Comparison of ENCODE assay signal across 2 cellular contexts in genomic region chr14:96091149-96091693, GRCh38.
TF ChIP-seq lines count a peak whose summit lies in the region.

No MANE protein-coding gene starts in this region.

TF ChIP-seq in HepG2, 621 proteins besides CTCF, POLR2A, EP300 and RAD21 (continued from another document):
- TF ChIP-seq MLXIP (CRISPR knock-in tag; IDR thresholded peaks at IDR 0.05; ENCODE audit: borderline replicate concordance), result no peak
- no peak for TF ChIP-seq NAIF1 (CRISPR knock-in tag; IDR thresholded peaks at IDR 0.05; ENCODE audit: borderline replicate concordance)
- TF ChIP-seq TBP (CRISPR knock-in tag; IDR thresholded peaks at IDR 0.05), result no peak
- TF ChIP-seq ZNF816 (CRISPR knock-in tag; IDR thresholded peaks at IDR 0.05; ENCODE audit: borderline replicate concordance), result no peak
- TF ChIP-seq ZFP41 (CRISPR knock-in tag; IDR thresholded peaks at IDR 0.05; ENCODE audit: borderline replicate concordance), result no peak
- no peak for TF ChIP-seq ZNF605 (CRISPR knock-in tag; IDR thresholded peaks at IDR 0.05)
- no peak for TF ChIP-seq JDP2 (CRISPR knock-in tag; IDR thresholded peaks at IDR 0.05; ENCODE audit: borderline replicate concordance)
- TF ChIP-seq, protein P1, sequence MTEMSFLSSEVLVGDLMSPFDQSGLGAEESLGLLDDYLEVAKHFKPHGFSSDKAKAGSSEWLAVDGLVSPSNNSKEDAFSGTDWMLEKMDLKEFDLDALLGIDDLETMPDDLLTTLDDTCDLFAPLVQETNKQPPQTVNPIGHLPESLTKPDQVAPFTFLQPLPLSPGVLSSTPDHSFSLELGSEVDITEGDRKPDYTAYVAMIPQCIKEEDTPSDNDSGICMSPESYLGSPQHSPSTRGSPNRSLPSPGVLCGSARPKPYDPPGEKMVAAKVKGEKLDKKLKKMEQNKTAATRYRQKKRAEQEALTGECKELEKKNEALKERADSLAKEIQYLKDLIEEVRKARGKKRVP (CRISPR knock-in tag; IDR thresholded peaks at IDR 0.05), result no peak
- TF ChIP-seq, protein P2, sequence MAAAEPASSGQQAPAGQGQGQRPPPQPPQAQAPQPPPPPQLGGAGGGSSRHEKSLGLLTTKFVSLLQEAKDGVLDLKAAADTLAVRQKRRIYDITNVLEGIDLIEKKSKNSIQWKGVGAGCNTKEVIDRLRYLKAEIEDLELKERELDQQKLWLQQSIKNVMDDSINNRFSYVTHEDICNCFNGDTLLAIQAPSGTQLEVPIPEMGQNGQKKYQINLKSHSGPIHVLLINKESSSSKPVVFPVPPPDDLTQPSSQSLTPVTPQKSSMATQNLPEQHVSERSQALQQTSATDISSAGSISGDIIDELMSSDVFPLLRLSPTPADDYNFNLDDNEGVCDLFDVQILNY (CRISPR knock-in tag; conservative IDR thresholded peaks at IDR 0.05), result no peak
- TF ChIP-seq ZNF709 (CRISPR knock-in tag; IDR thresholded peaks at IDR 0.05), result no peak
- no peak for TF ChIP-seq ZNF333 (CRISPR knock-in tag; IDR thresholded peaks at IDR 0.05; ENCODE audit: borderline replicate concordance)
- no peak for TF ChIP-seq ZNF496 (CRISPR knock-in tag; IDR thresholded peaks at IDR 0.05; ENCODE audit: insufficient replicate concordance)
- no peak for TF ChIP-seq ZFP82 (CRISPR knock-in tag; IDR thresholded peaks at IDR 0.05; ENCODE audit: borderline replicate concordance)
- no peak for TF ChIP-seq BORCS8-MEF2B (CRISPR knock-in tag; IDR thresholded peaks at IDR 0.05)
- no peak for TF ChIP-seq KLF11 (CRISPR knock-in tag; IDR thresholded peaks at IDR 0.05)

TF ChIP-seq in WTC11, 78 proteins besides CTCF, POLR2A, EP300 and RAD21 (continued from another document):
- TF ChIP-seq ZNF512 (CRISPR knock-in tag; IDR thresholded peaks at IDR 0.05; ENCODE audit: borderline replicate concordance) (no peak), ZSCAN18 (CRISPR knock-in tag; IDR thresholded peaks at IDR 0.05) (no peak), IRF1 (CRISPR knock-in tag; IDR thresholded peaks at IDR 0.05) (no peak), NR2C2 (CRISPR knock-in tag; IDR thresholded peaks at IDR 0.05) (no peak), SMAD4 (CRISPR knock-in tag; IDR thresholded peaks at IDR 0.05) (no peak), NFATC4 (CRISPR knock-in tag; IDR thresholded peaks at IDR 0.05) (no peak), SMAD3 (CRISPR knock-in tag; IDR thresholded peaks at IDR 0.05; ENCODE audit: borderline replicate concordance) (no peak), FOXP4 (CRISPR knock-in tag; IDR thresholded peaks at IDR 0.05) (no peak), ZNF263 (CRISPR knock-in tag; IDR thresholded peaks at IDR 0.05; ENCODE audit: low read depth) (no peak), ZBTB21 (CRISPR knock-in tag; IDR thresholded peaks at IDR 0.05; ENCODE audit: borderline replicate concordance) (no peak), TCF7 (CRISPR knock-in tag; IDR thresholded peaks at IDR 0.05; ENCODE audit: low read depth) (no peak), CREM (CRISPR knock-in tag; IDR thresholded peaks at IDR 0.05) (no peak)
- TF ChIP-seq, protein P3, sequence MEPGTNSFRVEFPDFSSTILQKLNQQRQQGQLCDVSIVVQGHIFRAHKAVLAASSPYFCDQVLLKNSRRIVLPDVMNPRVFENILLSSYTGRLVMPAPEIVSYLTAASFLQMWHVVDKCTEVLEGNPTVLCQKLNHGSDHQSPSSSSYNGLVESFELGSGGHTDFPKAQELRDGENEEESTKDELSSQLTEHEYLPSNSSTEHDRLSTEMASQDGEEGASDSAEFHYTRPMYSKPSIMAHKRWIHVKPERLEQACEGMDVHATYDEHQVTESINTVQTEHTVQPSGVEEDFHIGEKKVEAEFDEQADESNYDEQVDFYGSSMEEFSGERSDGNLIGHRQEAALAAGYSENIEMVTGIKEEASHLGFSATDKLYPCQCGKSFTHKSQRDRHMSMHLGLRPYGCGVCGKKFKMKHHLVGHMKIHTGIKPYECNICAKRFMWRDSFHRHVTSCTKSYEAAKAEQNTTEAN (CRISPR knock-in tag; IDR thresholded peaks at IDR 0.05), result no peak
- TF ChIP-seq, protein P4, sequence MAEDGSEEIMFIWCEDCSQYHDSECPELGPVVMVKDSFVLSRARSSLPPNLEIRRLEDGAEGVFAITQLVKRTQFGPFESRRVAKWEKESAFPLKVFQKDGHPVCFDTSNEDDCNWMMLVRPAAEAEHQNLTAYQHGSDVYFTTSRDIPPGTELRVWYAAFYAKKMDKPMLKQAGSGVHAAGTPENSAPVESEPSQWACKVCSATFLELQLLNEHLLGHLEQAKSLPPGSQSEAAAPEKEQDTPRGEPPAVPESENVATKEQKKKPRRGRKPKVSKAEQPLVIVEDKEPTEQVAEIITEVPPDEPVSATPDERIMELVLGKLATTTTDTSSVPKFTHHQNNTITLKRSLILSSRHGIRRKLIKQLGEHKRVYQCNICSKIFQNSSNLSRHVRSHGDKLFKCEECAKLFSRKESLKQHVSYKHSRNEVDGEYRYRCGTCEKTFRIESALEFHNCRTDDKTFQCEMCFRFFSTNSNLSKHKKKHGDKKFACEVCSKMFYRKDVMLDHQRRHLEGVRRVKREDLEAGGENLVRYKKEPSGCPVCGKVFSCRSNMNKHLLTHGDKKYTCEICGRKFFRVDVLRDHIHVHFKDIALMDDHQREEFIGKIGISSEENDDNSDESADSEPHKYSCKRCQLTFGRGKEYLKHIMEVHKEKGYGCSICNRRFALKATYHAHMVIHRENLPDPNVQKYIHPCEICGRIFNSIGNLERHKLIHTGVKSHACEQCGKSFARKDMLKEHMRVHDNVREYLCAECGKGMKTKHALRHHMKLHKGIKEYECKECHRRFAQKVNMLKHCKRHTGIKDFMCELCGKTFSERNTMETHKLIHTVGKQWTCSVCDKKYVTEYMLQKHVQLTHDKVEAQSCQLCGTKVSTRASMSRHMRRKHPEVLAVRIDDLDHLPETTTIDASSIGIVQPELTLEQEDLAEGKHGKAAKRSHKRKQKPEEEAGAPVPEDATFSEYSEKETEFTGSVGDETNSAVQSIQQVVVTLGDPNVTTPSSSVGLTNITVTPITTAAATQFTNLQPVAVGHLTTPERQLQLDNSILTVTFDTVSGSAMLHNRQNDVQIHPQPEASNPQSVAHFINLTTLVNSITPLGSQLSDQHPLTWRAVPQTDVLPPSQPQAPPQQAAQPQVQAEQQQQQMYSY (CRISPR knock-in tag; IDR thresholded peaks at IDR 0.05), result no peak
